8 cellular contexts compared by ENCODE assay signal in the genomic region with DNA sequence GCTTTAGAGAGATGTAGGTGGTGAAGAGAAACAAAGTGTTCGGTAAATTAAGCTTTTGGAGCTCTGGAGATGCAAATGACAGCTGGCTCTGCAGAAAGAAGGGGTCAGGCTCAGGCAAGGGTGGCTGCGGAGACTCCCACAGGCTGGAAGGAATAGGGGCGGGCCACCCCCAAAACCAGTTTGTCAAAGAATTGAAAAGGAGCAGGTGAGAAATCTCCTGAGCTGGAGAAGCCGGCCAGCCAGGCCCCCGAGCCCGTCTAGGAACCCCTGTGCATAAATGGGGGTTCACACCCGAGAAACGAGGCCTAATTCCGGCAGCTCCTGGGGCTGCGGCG. TPM values are rescaled to one million over a fixed set of nuclear protein-coding genes. Genes with fewer than 3 reads are reported as not detected.
DNase-seq lines count a peak whose midpoint lies in the region; ATAC-seq, FAIRE-seq and TF ChIP-seq lines count a peak whose summit lies in the region.

No MANE protein-coding gene starts in this region.

- peak in 2 of 4 experiments; percentile 12 to 15 for DNase-seq in K562 (ENCODE audit: extremely low read depth in 1 of 4, low spot score in 3 of 4)
- no peak for DNase-seq in kidney epithelial cell (ENCODE audit: low read depth)
- DNase-seq in stomach, result no peak
- no peak for DNase-seq in NCI-H187 treated with DMSO at 0.1 percent for 48 hours (lab: John Stamatoyannopoulos, UW)

- H3F3A ChIP-seq in DOHH2 (ENCODE audit: control insufficient read depth, insufficient read depth), result peaks cover 3% of the 10 kb centered on the region; the same call in 1 of the 2 replicates

- in situ Hi-C loops in K562 (cut with MboI), result no loop called here

- H3K4me1 ChIP-seq in DOHH2 (ENCODE audit: control insufficient read depth, low read length) (peaks cover 27% of the 10 kb centered on the region), K562 (replicated peaks in 1 of 2; ENCODE audit: control insufficient read depth in 2 of 2, insufficient read depth in 2 of 2, low read length in 2 of 2) (peaks cover 0 to 2% of the 10 kb centered on the region in 2 experiments; a peak in 3 of 5 replicates), stomach (peaks cover 17 to 51% (median 26%) of the 10 kb centered on the region in 4 donors)

- WGBS in K562 (ENCODE audit: insufficient coverage, low coverage, missing lambda C conversion rate), result 4% methylated on average over 10 of the region's 11 CpGs
- 0 to 1% (median 0%) methylated on average over 11 of the region's 11 CpGs for WGBS in stomach, 5 donors

- TF ChIP-seq RAD21 in K562 (CRISPR knock-in tag; conservative IDR thresholded peaks at IDR 0.05 in 1 of 2, IDR thresholded peaks at IDR 0.05 in 1 of 2), result no peak

- H3K27ac ChIP-seq in DOHH2 (ENCODE audit: low read depth, low read length) (peak overlapping the region; percentile 55), KOPT-K1 (ENCODE audit: low read depth, low read length, poor library complexity, severe bottlenecking) (peak overlapping the region; percentile 77), K562 (ENCODE audit: extremely low read depth, low read depth, low read length) (peak overlapping the region; percentile 92), stomach (peak overlapping the region; percentile 83 to 98 (median 96))

- no peak for TF ChIP-seq CTCF in DOHH2 (IDR thresholded peaks at IDR 0.05; ENCODE audit: low read depth, low read length, poor library complexity, severe bottlenecking)
- no peak for TF ChIP-seq CTCF in K562 (IDR thresholded peaks at IDR 0.05 in 2 of 3, conservative IDR thresholded peaks at IDR 0.05 in 1 of 3; ENCODE audit: insufficient read depth in 2 of 3, low read depth in 1 of 3, low read length in 3 of 3)
- TF ChIP-seq CTCF in kidney epithelial cell (IDR thresholded peaks at IDR 0.05; ENCODE audit: insufficient read depth, low read length, poor library complexity, severe bottlenecking), result no peak
- no peak for TF ChIP-seq CTCF in stomach (IDR thresholded peaks at IDR 0.05)

- peak overlapping the region; percentile 95 to 99 for H3K9ac ChIP-seq in K562 (ENCODE audit: insufficient read depth in 1 of 2, low read depth in 2 of 2, low read length in 2 of 2)

- H3K36me3 ChIP-seq in DOHH2 (ENCODE audit: control insufficient read depth, low read length) (peaks cover 37% of the 10 kb centered on the region), KOPT-K1 (ENCODE audit: insufficient read depth, low read length) (peaks cover 26% of the 10 kb centered on the region), K562 (ENCODE audit: control insufficient read depth, insufficient read depth, low read length) (peaks cover 20% of the 10 kb centered on the region), kidney epithelial cell (ENCODE audit: control insufficient read depth, insufficient read depth, low read length) (no peaks in the 10 kb centered on the region), stomach (peaks cover 0 to 8% (median 6%) of the 10 kb centered on the region in 4 donors)

- H3K4me3 ChIP-seq in DOHH2 (ENCODE audit: low read length), result peak overlapping the region; percentile 87
- H3K4me3 ChIP-seq in K562, result peak overlapping the region; percentile 76
- peak overlapping the region; percentile 82 for H3K4me3 ChIP-seq in kidney epithelial cell (ENCODE audit: low read depth, low read length)
- H3K4me3 ChIP-seq in stomach, result peak overlapping the region; percentile 69 to 91 (median 83)

- intact Hi-C loops in K562 (cut with micrococcal nuclease) (loop anchor here (10.0 kb wide), 1 partner anchor 1253 kb away; no protein-coding TSS in a partner anchor), stomach (cut with DNase I; ENCODE audit: low total_unique reads) (no loop called here)

- H2AFZ ChIP-seq in K562 (ENCODE audit: low read depth, low read length), result peak overlapping the region; percentile 56

- CTCF ChIA-PET in K562 (lab: Yijun Ruan, JAX; ENCODE audit: low intra/inter-chr PET ratio), result no interaction called here

- peak overlapping the region; percentile 82 for H3K4me2 ChIP-seq in DOHH2 (ENCODE audit: low read length)
- H3K4me2 ChIP-seq in K562 (ENCODE audit: insufficient read depth, low read length), result peak overlapping the region; percentile 75

- no peaks in the 10 kb centered on the region for H3K9me2 ChIP-seq in DOHH2 (replicated peaks; ENCODE audit: control insufficient read depth, low read length)

- H3K79me2 ChIP-seq in DOHH2 (ENCODE audit: control insufficient read depth, low read length) (peaks cover 59% of the 10 kb centered on the region), K562 (ENCODE audit: control insufficient read depth, insufficient read depth, low read length) (peaks cover 55% of the 10 kb centered on the region)

- H3K9me3 ChIP-seq in DOHH2 (ENCODE audit: control insufficient read depth, insufficient read depth, low read length), result no peaks in the 10 kb centered on the region
- H3K9me3 ChIP-seq in KOPT-K1 (ENCODE audit: insufficient read depth, low read length, poor library complexity, severe bottlenecking), result no peaks in the 10 kb centered on the region
- peaks cover 4% of the 10 kb centered on the region; the same call in 1 of the 2 replicates for H3K9me3 ChIP-seq in K562 (replicated peaks; ENCODE audit: control insufficient read depth, insufficient read depth, low read depth, low read length)
- no peaks in the 10 kb centered on the region for H3K9me3 ChIP-seq in stomach

- H4K20me1 ChIP-seq in DOHH2 (ENCODE audit: control insufficient read depth, insufficient read depth, low read depth, low read length), result peaks cover 4% of the 10 kb centered on the region
- peaks cover 9% of the 10 kb centered on the region; the same call in 1 of the 2 replicates for H4K20me1 ChIP-seq in K562 (replicated peaks; ENCODE audit: control insufficient read depth, insufficient read depth, low read length)

- H3K27me3 ChIP-seq in DOHH2 (ENCODE audit: control insufficient read depth, low read length) (no peaks in the 10 kb centered on the region), K562 (ENCODE audit: control insufficient read depth in 2 of 2, insufficient read depth in 2 of 2, low read length in 2 of 2) (no peaks in the 10 kb centered on the region), kidney epithelial cell (ENCODE audit: control insufficient read depth, insufficient read depth, low read length) (no peaks in the 10 kb centered on the region), stomach (no peaks in the 10 kb centered on the region)

- no peaks in the 10 kb centered on the region for H3K9me1 ChIP-seq in K562 (ENCODE audit: control insufficient read depth, insufficient read depth, low read length)

- ATAC-seq in GM21526 (IDR thresholded peaks at IDR 0.05; ENCODE audit: low FRiP score, unreplicated experiment) (peak; percentile 13), K562 (peak; percentile 38), GM18858 (IDR thresholded peaks at IDR 0.05; ENCODE audit: unreplicated experiment) (no peak)

- FAIRE-seq in K562 (lab: Jason Lieb, UNC), result no peak

- no TSS peak for BruUV-seq in K562 (replicated peaks; lab: Mats Ljungman, UMichigan)

- no peak for TF ChIP-seq POLR2A in K562 (conservative IDR thresholded peaks at IDR 0.05)
- no peak for TF ChIP-seq POLR2A in stomach (IDR thresholded peaks at IDR 0.05)

- TF ChIP-seq EP300 in K562 (IDR thresholded peaks at IDR 0.05; ENCODE audit: low read length) (no peak), stomach (IDR thresholded peaks at IDR 0.05) (no peak)

- POLR2A ChIA-PET in K562 (lab: Yijun Ruan, JAX), result interaction anchor here (0.6 to 1.4 kb wide), 4 partner anchors 12 to 969 kb away, joined by 3 to 10 read pairs (median 4); partner anchors contain the start of gene WDR7

RNA-seq across cellular contexts. Expression of gene TXNL1, which starts 0.5 kb away (rescaled TPM):
- 12.5 and 24.9 TPM in 2 replicates for total RNA-seq in K562 (2011; cell fraction: chromatin; rRNA removed; ENCODE audit: low replicate concordance)
- total RNA-seq in K562 (2011; cell fraction: nucleolus; rRNA removed), result 7.8 and 10.1 TPM in 2 replicates
- total RNA-seq in K562 (2011; cell fraction: nucleoplasm; rRNA removed), result 21.5 and 43.8 TPM in 2 replicates
- total RNA-seq in K562 (2014; rRNA removed) (40.4 and 50.9 TPM in 2 replicates), K562 (2014; rRNA removed; fragmentation: Illumina TruSeq; extraction: Trizol) (65.8 and 76.3 TPM in 2 replicates), K562 (2015; rRNA removed; fragmentation: Illumina TruSeq; extraction: Trizol) (82.3 and 86.0 TPM in 2 replicates), K562 (2021) (65.4 and 65.7 TPM in 2 replicates), kidney epithelial cell (73.7 and 76.1 TPM in 2 replicates), stomach (10 to 100 TPM in 4 of 5 donors, 1 to 10 TPM in 1; 2.6 to 54.9 (median 23.9) TPM)
- polyA plus RNA-seq in K562 (2011; rRNA removed) (56.6 and 64.9 TPM in 2 replicates), K562 (2014; fragmentation: Illumina TruSeq; extraction: Trizol) (74.6 and 103 TPM in 2 replicates), K562 (2014; fragmentation: Nextera tagmentation; extraction: Ambion mirVana) (10 to 100 TPM; 45.4 to 48.1 TPM), K562 (2014; rRNA removed) (61.7 and 72.6 TPM in 2 replicates), stomach (10 to 100 TPM; 62.6 to 87.1 (median 81.4) TPM)
- polyA plus RNA-seq in K562 (2011; cell fraction: cytosol; rRNA removed), result 14.8 and 21.3 TPM in 2 replicates
- polyA plus RNA-seq in K562 (2011; cell fraction: nucleus; rRNA removed), result 13.3 and 19.5 TPM in 2 replicates
- polyA plus RNA-seq in K562 (2012), result 63.9 and 76.0 TPM in 2 replicates
- 45.2 and 46.6 TPM in 2 replicates for polyA minus RNA-seq in K562 (2011; rRNA and poly(A)+ RNA removed)
- 7.9 and 17.8 TPM in 2 replicates for polyA minus RNA-seq in K562 (2011; cell fraction: cytosol; rRNA and poly(A)+ RNA removed)
- polyA minus RNA-seq in K562 (2011; cell fraction: nucleus; rRNA and poly(A)+ RNA removed), result 12.1 and 16.8 TPM in 2 replicates

RNA-seq across cellular contexts. Expression of gene WDR7, which starts 13.3 kb away (rescaled TPM):
- total RNA-seq in K562 (2011; cell fraction: chromatin; rRNA removed; ENCODE audit: low replicate concordance), result 31.4 and 76.2 TPM in 2 replicates
- 10.5 and 11.4 TPM in 2 replicates for total RNA-seq in K562 (2011; cell fraction: nucleolus; rRNA removed)
- 25.4 and 27.6 TPM in 2 replicates for total RNA-seq in K562 (2011; cell fraction: nucleoplasm; rRNA removed)
- total RNA-seq in K562 (2014; rRNA removed) (6.9 and 7.5 TPM in 2 replicates), K562 (2014; rRNA removed; fragmentation: Illumina TruSeq; extraction: Trizol) (9.4 and 9.6 TPM in 2 replicates), K562 (2015; rRNA removed; fragmentation: Illumina TruSeq; extraction: Trizol) (9.0 and 11.0 TPM in 2 replicates), K562 (2021) (6.6 and 7.4 TPM in 2 replicates), kidney epithelial cell (8.7 and 13.7 TPM in 2 replicates), stomach (100 to 1,000 TPM in 2 of 5 donors, 10 to 100 TPM in 3; 27.2 to 250 (median 76.7) TPM)
- polyA plus RNA-seq in K562 (2011; rRNA removed) (2.7 and 5.3 TPM in 2 replicates), K562 (2014; fragmentation: Illumina TruSeq; extraction: Trizol) (3.9 and 4.6 TPM in 2 replicates), K562 (2014; fragmentation: Nextera tagmentation; extraction: Ambion mirVana) (1 to 10 TPM; 1.4 to 2.1 TPM), K562 (2014; rRNA removed) (2.1 and 4.9 TPM in 2 replicates), stomach (1 to 10 TPM; 1.7 to 3.1 (median 2.4) TPM)
- 2.6 and 4.7 TPM in 2 replicates for polyA plus RNA-seq in K562 (2011; cell fraction: cytosol; rRNA removed)
- 6.2 and 9.5 TPM in 2 replicates for polyA plus RNA-seq in K562 (2011; cell fraction: nucleus; rRNA removed)
- 4.0 and 5.5 TPM in 2 replicates for polyA plus RNA-seq in K562 (2012)
- 39.9 and 46.8 TPM in 2 replicates for polyA minus RNA-seq in K562 (2011; rRNA and poly(A)+ RNA removed)
- 3.0 and 7.3 TPM in 2 replicates for polyA minus RNA-seq in K562 (2011; cell fraction: cytosol; rRNA and poly(A)+ RNA removed)
- 24.4 and 36.3 TPM in 2 replicates for polyA minus RNA-seq in K562 (2011; cell fraction: nucleus; rRNA and poly(A)+ RNA removed)
